In genomic region chr14:76694106-76694505, GRCh38 we compare ENCODE assay signal across 21 cellular contexts.
DNase-seq lines count a peak whose midpoint lies in the region; ATAC-seq, FAIRE-seq and TF ChIP-seq lines count a peak whose summit lies in the region.
"Had no signal": no experiment of that assay in that cellular context is flagged by ENCODE, and none has a peak within 500 bp of the region (broad histone marks: within the 10 kb centered on the region; RNA-seq: fewer than 3 reads in every experiment).

No MANE protein-coding gene starts in this region.

- no peaks in the 10 kb centered on the region for H4K20me1 ChIP-seq in astrocyte (ENCODE audit: insufficient read depth, low read length)

- TF ChIP-seq CTCF in astrocyte (IDR thresholded peaks at IDR 0.05; ENCODE audit: insufficient read depth, low read depth, low read length): no peak
- TF ChIP-seq CTCF in omental fat pad (IDR thresholded peaks at IDR 0.05): no peak

- no peak overlapping the region for H3K4me3 Mint-ChIP-seq in astrocyte (ENCODE audit: unreplicated experiment)
- H3K4me3 Mint-ChIP-seq: CD4-positive, alpha-beta T cell had no signal

- no peak for FAIRE-seq in astrocyte (lab: Jason Lieb, UNC)
- FAIRE-seq: A549, D721Med, GM12892, GM18507 had no signal

- no peak overlapping the region for H2AFZ ChIP-seq in astrocyte (ENCODE audit: low read depth, low read length)

- H3K4me3 ChIP-seq in astrocyte (ENCODE audit: insufficient read depth, low read depth, low read length): no peak overlapping the region
- H3K4me3 ChIP-seq: A549 had no signal

- ATAC-seq in left lobe of liver (no peak), HG03196 (IDR thresholded peaks at IDR 0.05; ENCODE audit: unreplicated experiment) (no peak), omental fat pad (ENCODE audit: low FRiP score) (no peak)
- ATAC-seq: A549, HCT116 had no signal

- DNase-seq in activated CD8-positive, alpha-beta memory T cell treated with anti-CD3 and anti-CD28 coated beads for 24 hours: peak; percentile 13
- no peak for DNase-seq in activated CD8-positive, alpha-beta memory T cell treated with anti-CD3 and anti-CD28 coated beads, Interleukin-2, amount 50 U/mL, for 4 hours
- DNase-seq in astrocyte (ENCODE audit: low read depth) (no peak), left lobe of liver (ENCODE audit: low spot score) (peak; percentile 5), OCI-M2 (lab: John Stamatoyannopoulos, UW; ENCODE audit: unreplicated experiment) (no peak), omental fat pad (ENCODE audit: low spot score) (no peak)
- DNase-seq: AML-193; Caco-2; CD4-positive, alpha-beta T cell; GDM1; GOT3; H7 had no signal

- H3K79me2 ChIP-seq in astrocyte (ENCODE audit: insufficient read depth, low read length): no peaks in the 10 kb centered on the region

- peak overlapping the region; percentile 34 for H3K27ac Mint-ChIP-seq in astrocyte (ENCODE audit: unreplicated experiment)
- H3K27ac Mint-ChIP-seq: CD4-positive, alpha-beta T cell had no signal

- peaks cover 15% of the 10 kb centered on the region for H3K27me3 Mint-ChIP-seq in astrocyte (ENCODE audit: low read depth, unreplicated experiment)

- H3K4me1 Mint-ChIP-seq in astrocyte (ENCODE audit: low read depth, unreplicated experiment): no peaks in the 10 kb centered on the region

- H3K27ac ChIP-seq in astrocyte (ENCODE audit: low read depth, low read length): no peak overlapping the region
- H3K27ac ChIP-seq: 22Rv1, A549, C4-2B, HL-60 had no signal

- no peak overlapping the region for H3K9ac ChIP-seq in astrocyte (ENCODE audit: low read length)

- no peaks in the 10 kb centered on the region for H3K27me3 ChIP-seq in astrocyte (ENCODE audit: insufficient read depth, low read length)

- peaks cover 3% of the 10 kb centered on the region for H3K36me3 Mint-ChIP-seq in astrocyte (ENCODE audit: low read depth, unreplicated experiment)

- no peaks in the 10 kb centered on the region for H3K9me3 ChIP-seq in astrocyte (ENCODE audit: insufficient read depth, low read depth, low read length)
- H3K9me3 ChIP-seq: Caco-2 had no signal

- no peaks in the 10 kb centered on the region for H3K4me1 ChIP-seq in astrocyte (ENCODE audit: insufficient read depth, low read length)
- H3K4me1 ChIP-seq: A549, Caco-2 had no signal

- H3K9me3 Mint-ChIP-seq in astrocyte (ENCODE audit: unreplicated experiment): no peaks in the 10 kb centered on the region
- H3K9me3 Mint-ChIP-seq: CD4-positive, alpha-beta T cell had no signal

- H3K36me3 ChIP-seq in astrocyte (ENCODE audit: insufficient read depth, low read length): no peaks in the 10 kb centered on the region

- H3K4me2 ChIP-seq in astrocyte (ENCODE audit: low read length): no peak overlapping the region
- H3K4me2 ChIP-seq: A549 had no signal

Comparison
In these comparisons a context has a peak if more than half of its experiments do, and no peak if none do; other contexts are left out.
1. DNase-seq: peak in activated CD8-positive, alpha-beta memory T cell treated with anti-CD3 and anti-CD28 coated beads for 24 hours (single experiment) and left lobe of liver (single experiment); none in activated CD8-positive, alpha-beta memory T cell treated with anti-CD3 and anti-CD28 coated beads, Interleukin-2, amount 50 U/mL, for 4 hours (single experiment), astrocyte (single experiment), OCI-M2 (single experiment) and omental fat pad (single experiment).